12 cellular contexts compared by ENCODE assay signal in genomic region chr14:55481769-55482168, GRCh38. TPM values are rescaled to one million over a fixed set of nuclear protein-coding genes. Genes with fewer than 3 reads are reported as not detected.
"Had no signal": no experiment of that assay in that cellular context is flagged by ENCODE, and none has a peak within 500 bp of the region (broad histone marks: within the 10 kb centered on the region; RNA-seq: fewer than 3 reads in every experiment).

No MANE protein-coding gene starts in this region.

- H3K9me3 ChIP-seq: HAP-1 had no signal

- H3K27ac ChIP-seq: GM23248 had no signal

- H3K36me3 ChIP-seq: HAP-1 had no signal

- H2AFZ ChIP-seq: GM23248, GM23338 had no signal

- H3K4me3 ChIP-seq: GM23248, GM23338, HAP-1 had no signal

- FAIRE-seq: H1, H54 had no signal

- ATAC-seq: GM23338, HCT116 had no signal

- H3K4me2 ChIP-seq: GM23338 had no signal

- H3K9ac ChIP-seq: GM23248 had no signal

- DNase-seq: GM23248, GOT3, H7, H9, HCEC 1CT, HFFc6 had no signal

RNA-seq across cellular contexts. Expression of gene TBPL2, which starts 41.4 kb away (rescaled TPM):
- total RNA-seq: GM23248, H1, H4, H7, H9, HFFc6 had no signal
